In the genomic region with DNA sequence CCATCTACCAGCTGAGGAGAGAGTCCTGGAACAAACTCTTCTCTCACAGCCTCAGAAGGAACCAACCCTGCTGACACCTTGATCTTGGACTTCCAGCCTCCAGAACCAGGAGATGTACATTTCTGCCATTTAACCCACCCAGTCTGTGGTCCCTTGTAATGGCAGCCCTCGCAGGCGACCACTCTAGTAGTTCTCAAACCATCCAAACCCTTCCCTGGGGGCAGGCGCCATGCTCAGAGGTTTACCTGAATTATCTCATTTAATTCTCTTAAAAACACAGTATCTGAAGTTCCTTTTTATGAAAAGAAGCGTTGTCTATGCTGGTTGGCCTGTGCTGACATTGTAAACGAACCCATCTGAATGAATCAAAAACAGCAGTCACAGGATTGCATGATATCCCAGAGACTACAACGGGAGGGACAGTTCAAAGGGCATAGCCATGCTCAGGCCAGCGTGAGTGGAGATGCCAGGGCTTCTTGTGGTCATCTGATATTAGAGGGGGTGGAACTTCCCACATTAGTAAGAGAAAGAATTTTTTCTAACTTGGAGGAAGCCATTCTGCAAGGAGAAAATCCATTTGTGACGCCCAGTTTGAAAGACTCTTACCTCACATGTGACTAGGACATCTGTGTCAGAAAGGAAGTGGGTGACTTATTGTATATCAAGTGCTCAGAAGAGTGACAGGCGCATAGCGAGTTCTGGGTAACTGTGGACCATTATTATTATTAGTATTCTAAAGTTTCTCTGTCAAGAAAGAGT, we compare ENCODE assay signal across 9 cellular contexts. TPM values are rescaled to one million over a fixed set of nuclear protein-coding genes. Genes with fewer than 3 reads are reported as not detected.
DNase-seq lines count a peak whose midpoint lies in the region; ATAC-seq and TF ChIP-seq lines count a peak whose summit lies in the region.
"Had no signal": no experiment of that assay in that cellular context is flagged by ENCODE, and none has a peak within 500 bp of the region (broad histone marks: within the 10 kb centered on the region; RNA-seq: fewer than 3 reads in every experiment).

No MANE protein-coding gene starts in this region.

- no peak for TF ChIP-seq CTCF in SU-DHL-6 (IDR thresholded peaks at IDR 0.05; ENCODE audit: insufficient read depth, low read length, poor library complexity, severe bottlenecking)
- TF ChIP-seq CTCF in thyroid gland (IDR thresholded peaks at IDR 0.05) = no peak

- peak overlapping the region; percentile 91 for H3K27ac ChIP-seq in SU-DHL-6 (ENCODE audit: low read depth, low read length)
- H3K27ac ChIP-seq in naive thymus-derived CD4-positive, alpha-beta T cell (ENCODE audit: low read depth, low read length) = peak overlapping the region; percentile 79
- no peak overlapping the region for H3K27ac ChIP-seq in thyroid gland

- H3F3A ChIP-seq in SU-DHL-6 (ENCODE audit: insufficient read depth) = peaks cover 19% of the 10 kb centered on the region

- no peaks in the 10 kb centered on the region for H3K9me2 ChIP-seq in SU-DHL-6 (replicated peaks; ENCODE audit: insufficient read depth, low read length)

- H3K4me2 ChIP-seq in SU-DHL-6 (ENCODE audit: low read depth, low read length, poor library complexity, severe bottlenecking) = peak overlapping the region; percentile 56

- H2AFZ ChIP-seq in SU-DHL-6 (ENCODE audit: low read depth, low read length, severe bottlenecking) = peak overlapping the region; percentile 46

- peak overlapping the region; percentile 66 to 84 (median 74) for H3K4me3 Mint-ChIP-seq in naive thymus-derived CD4-positive, alpha-beta T cell

- peak overlapping the region; percentile 25 for H3K4me3 ChIP-seq in SU-DHL-6 (ENCODE audit: insufficient read depth, low read length, poor library complexity, severe bottlenecking)
- H3K4me3 ChIP-seq in naive thymus-derived CD4-positive, alpha-beta T cell (ENCODE audit: low read length) = peak overlapping the region; percentile 5
- no peak overlapping the region for H3K4me3 ChIP-seq in thyroid gland (replicated peaks in 1 of 3)

- TF ChIP-seq POLR2A in GM18505 (IDR thresholded peaks at IDR 0.05; ENCODE audit: borderline replicate concordance, extremely low read depth, insufficient read depth, insufficient read length) (no peak), thyroid gland (IDR thresholded peaks at IDR 0.05) (no peak)

- H3K27me3 ChIP-seq in SU-DHL-6 (ENCODE audit: low read length) (no peaks in the 10 kb centered on the region), thyroid gland (no peaks in the 10 kb centered on the region)
- no peaks in the 10 kb centered on the region for H3K27me3 ChIP-seq in naive thymus-derived CD4-positive, alpha-beta T cell (ENCODE audit: control insufficient read depth in 2 of 2, insufficient read depth in 2 of 2, low read length in 2 of 2)

- no peaks in the 10 kb centered on the region for H3K79me2 ChIP-seq in SU-DHL-6 (ENCODE audit: insufficient read depth, low read length)

- peak overlapping the region; percentile 44 for H3K9ac ChIP-seq in SU-DHL-6 (ENCODE audit: low read length)

- peak overlapping the region; percentile 96 to 99 (median 98) for H3K27ac Mint-ChIP-seq in naive thymus-derived CD4-positive, alpha-beta T cell

- peak in 5 of 9 donors; percentile 64 to 82 (median 77) for DNase-seq in naive thymus-derived CD4-positive, alpha-beta T cell
- DNase-seq in dermis blood vessel endothelial cell (no peak), thyroid gland (no peak), DMS79 treated with DMSO at 0.1 percent for 48 hours (lab: John Stamatoyannopoulos, UW) (no peak)
- DNase-seq: cortex of kidney had no signal

- intact Hi-C loops in naive thymus-derived CD4-positive, alpha-beta T cell (cut with micrococcal nuclease) = loop anchor here (1.0 to 5.0 kb wide), 7 partner anchors 17 to 410 kb away; partner anchors contain the start of gene SYTL3 (in 1 of the 2)
- intact Hi-C loops in thyroid gland (cut with DNase I) = no loop called here

- peaks cover 62 to 93% (median 90%) of the 10 kb centered on the region in 7 donors for H3K4me1 Mint-ChIP-seq in naive thymus-derived CD4-positive, alpha-beta T cell

- no peaks in the 10 kb centered on the region for H3K9me3 ChIP-seq in SU-DHL-6 (ENCODE audit: insufficient read depth, low read length)
- H3K9me3 ChIP-seq in naive thymus-derived CD4-positive, alpha-beta T cell (ENCODE audit: control insufficient read depth in 2 of 3, low read length in 3 of 3) = no peaks in the 10 kb centered on the region
- H3K9me3 ChIP-seq in thyroid gland = no peaks in the 10 kb centered on the region

- no peaks in the 10 kb centered on the region for H4K20me1 ChIP-seq in SU-DHL-6 (ENCODE audit: low read depth, low read length)

- peaks cover 0 to 12% (median 0%) of the 10 kb centered on the region in 5 donors for H3K36me3 Mint-ChIP-seq in naive thymus-derived CD4-positive, alpha-beta T cell

- H3K4me1 ChIP-seq in naive thymus-derived CD4-positive, alpha-beta T cell (ENCODE audit: control insufficient read depth in 2 of 2, insufficient read depth in 2 of 2, low read length in 2 of 2) = peaks cover 55 to 58% of the 10 kb centered on the region in 2 donors
- H3K4me1 ChIP-seq in thyroid gland = no peaks in the 10 kb centered on the region

- H3K9me3 Mint-ChIP-seq in naive thymus-derived CD4-positive, alpha-beta T cell = peaks cover 0 to 3% (median 0%) of the 10 kb centered on the region in 11 donors

- CTCF ChIA-PET in naive thymus-derived CD4-positive, alpha-beta T cell (lab: Charles Lee) = interaction anchor here (1.0 to 3.1 kb wide), 9 partner anchors 8 to 71 kb away, joined by 3 to 21 read pairs (median 6); partner anchors contain the start of gene TAGAP

- POLR2A ChIA-PET in naive thymus-derived CD4-positive, alpha-beta T cell (lab: Charles Lee) = interaction anchor here (0.7 to 9.2 kb wide), 13 partner anchors 10 to 121 kb away, joined by 3 to 148 read pairs (median 11); partner anchors contain the start of gene TAGAP

- 88 to 92% methylated on average over 10 of the region's 10 CpGs for WGBS in thyroid gland, 2 donors

- ATAC-seq in GM18505 (IDR thresholded peaks at IDR 0.05; ENCODE audit: unreplicated experiment) (peak; percentile 66), HG02678 (IDR thresholded peaks at IDR 0.05; ENCODE audit: unreplicated experiment) (peak; percentile 43), HG03439 (IDR thresholded peaks at IDR 0.05; ENCODE audit: unreplicated experiment) (no peak)
- peak; percentile 86 for ATAC-seq in naive thymus-derived CD4-positive, alpha-beta T cell

- H3K27me3 Mint-ChIP-seq in naive thymus-derived CD4-positive, alpha-beta T cell = no peaks in the 10 kb centered on the region

- H3K36me3 ChIP-seq in SU-DHL-6 (ENCODE audit: low read length) = no peaks in the 10 kb centered on the region
- no peaks in the 10 kb centered on the region for H3K36me3 ChIP-seq in naive thymus-derived CD4-positive, alpha-beta T cell (ENCODE audit: control insufficient read depth in 2 of 3, insufficient read depth in 3 of 3, low read length in 3 of 3)
- no peaks in the 10 kb centered on the region for H3K36me3 ChIP-seq in thyroid gland

RNA-seq across cellular contexts. Expression of gene TAGAP, which starts 17.2 kb away (rescaled TPM):
- total RNA-seq in naive thymus-derived CD4-positive, alpha-beta T cell = 100 to 1,000 TPM in 2 of 5 experiments, 10 to 100 TPM in 3; 53.5 to 222 (median 84.0) TPM
- 100 to 1,000 TPM; 151 to 210 TPM for polyA plus RNA-seq in naive thymus-derived CD4-positive, alpha-beta T cell
- total RNA-seq in dermis blood vessel endothelial cell (not detected in 2 replicates), thyroid gland (1 to 10 TPM; 1.1 to 3.7 (median 1.7) TPM)

Comparison
In these comparisons a context has a peak if more than half of its experiments do, and no peak if none do; other contexts are left out.
1. H3K27ac ChIP-seq: peak in SU-DHL-6 (single experiment) and naive thymus-derived CD4-positive, alpha-beta T cell (single experiment); none in thyroid gland (0 of 3).
2. H3K4me3 ChIP-seq: peak in SU-DHL-6 (single experiment) and naive thymus-derived CD4-positive, alpha-beta T cell (single experiment); none in thyroid gland (0 of 3).
3. DNase-seq: peak in naive thymus-derived CD4-positive, alpha-beta T cell (5 of 9); none in dermis blood vessel endothelial cell (single experiment), thyroid gland (0 of 2) and DMS79 treated with DMSO at 0.1 percent for 48 hours (single experiment).
4. RNA of gene TAGAP, which starts 17.2 kb away (total RNA-seq): 53.5 to 222 TPM in naive thymus-derived CD4-positive, alpha-beta T cell; 1.1 to 3.7 TPM in thyroid gland and not detected in dermis blood vessel endothelial cell; every median in the first group is over 10 times any median in the second.